In genomic region chr2:151049746-151050145, GRCh38 we compare ENCODE assay signal across 1 cellular context.
TF ChIP-seq lines count a peak whose summit lies in the region.

No MANE protein-coding gene starts in this region.

TF ChIP-seq in SK-N-SH treated with all-trans-retinoic acid at 6 μM for 48 hours, 23 proteins besides CTCF, POLR2A, EP300 and RAD21 (continued from another document):
- no peak for TF ChIP-seq TOX (CRISPR knock-in tag; IDR thresholded peaks at IDR 0.05; ENCODE audit: borderline replicate concordance)
- no peak for TF ChIP-seq CREB5 (CRISPR knock-in tag; IDR thresholded peaks at IDR 0.05; ENCODE audit: low read depth)
- no peak for TF ChIP-seq ZFP30 (CRISPR knock-in tag; IDR thresholded peaks at IDR 0.05)
- TF ChIP-seq CSDC2 (CRISPR knock-in tag; IDR thresholded peaks at IDR 0.05) = no peak
- TF ChIP-seq ZNF565 (CRISPR knock-in tag; conservative IDR thresholded peaks at IDR 0.05; ENCODE audit: low read depth) = no peak
- TF ChIP-seq ESRRG (CRISPR knock-in tag; IDR thresholded peaks at IDR 0.05) = no peak
- no peak for TF ChIP-seq ZFP3 (CRISPR knock-in tag; IDR thresholded peaks at IDR 0.05)
- TF ChIP-seq, protein P1, sequence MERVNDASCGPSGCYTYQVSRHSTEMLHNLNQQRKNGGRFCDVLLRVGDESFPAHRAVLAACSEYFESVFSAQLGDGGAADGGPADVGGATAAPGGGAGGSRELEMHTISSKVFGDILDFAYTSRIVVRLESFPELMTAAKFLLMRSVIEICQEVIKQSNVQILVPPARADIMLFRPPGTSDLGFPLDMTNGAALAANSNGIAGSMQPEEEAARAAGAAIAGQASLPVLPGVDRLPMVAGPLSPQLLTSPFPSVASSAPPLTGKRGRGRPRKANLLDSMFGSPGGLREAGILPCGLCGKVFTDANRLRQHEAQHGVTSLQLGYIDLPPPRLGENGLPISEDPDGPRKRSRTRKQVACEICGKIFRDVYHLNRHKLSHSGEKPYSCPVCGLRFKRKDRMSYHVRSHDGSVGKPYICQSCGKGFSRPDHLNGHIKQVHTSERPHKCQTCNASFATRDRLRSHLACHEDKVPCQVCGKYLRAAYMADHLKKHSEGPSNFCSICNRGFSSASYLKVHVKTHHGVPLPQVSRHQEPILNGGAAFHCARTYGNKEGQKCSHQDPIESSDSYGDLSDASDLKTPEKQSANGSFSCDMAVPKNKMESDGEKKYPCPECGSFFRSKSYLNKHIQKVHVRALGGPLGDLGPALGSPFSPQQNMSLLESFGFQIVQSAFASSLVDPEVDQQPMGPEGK (CRISPR knock-in tag; IDR thresholded peaks at IDR 0.05; ENCODE audit: borderline replicate concordance) = no peak
- no peak for TF ChIP-seq SNAI2 (CRISPR knock-in tag; IDR thresholded peaks at IDR 0.05)
- no peak for TF ChIP-seq PPARA (CRISPR knock-in tag; IDR thresholded peaks at IDR 0.05; ENCODE audit: borderline replicate concordance)
- TF ChIP-seq, protein P2, sequence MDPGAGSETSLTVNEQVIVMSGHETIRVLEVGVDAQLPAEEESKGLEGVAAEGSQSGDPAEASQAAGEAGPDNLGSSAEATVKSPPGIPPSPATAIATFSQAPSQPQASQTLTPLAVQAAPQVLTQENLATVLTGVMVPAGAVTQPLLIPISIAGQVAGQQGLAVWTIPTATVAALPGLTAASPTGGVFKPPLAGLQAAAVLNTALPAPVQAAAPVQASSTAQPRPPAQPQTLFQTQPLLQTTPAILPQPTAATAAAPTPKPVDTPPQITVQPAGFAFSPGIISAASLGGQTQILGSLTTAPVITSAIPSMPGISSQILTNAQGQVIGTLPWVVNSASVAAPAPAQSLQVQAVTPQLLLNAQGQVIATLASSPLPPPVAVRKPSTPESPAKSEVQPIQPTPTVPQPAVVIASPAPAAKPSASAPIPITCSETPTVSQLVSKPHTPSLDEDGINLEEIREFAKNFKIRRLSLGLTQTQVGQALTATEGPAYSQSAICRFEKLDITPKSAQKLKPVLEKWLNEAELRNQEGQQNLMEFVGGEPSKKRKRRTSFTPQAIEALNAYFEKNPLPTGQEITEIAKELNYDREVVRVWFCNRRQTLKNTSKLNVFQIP (CRISPR knock-in tag; IDR thresholded peaks at IDR 0.05; ENCODE audit: borderline replicate concordance, low read depth) = no peak
- no peak for TF ChIP-seq OSR1 (CRISPR knock-in tag; IDR thresholded peaks at IDR 0.05)
